26 cellular contexts compared by ENCODE assay signal in the genomic region with DNA sequence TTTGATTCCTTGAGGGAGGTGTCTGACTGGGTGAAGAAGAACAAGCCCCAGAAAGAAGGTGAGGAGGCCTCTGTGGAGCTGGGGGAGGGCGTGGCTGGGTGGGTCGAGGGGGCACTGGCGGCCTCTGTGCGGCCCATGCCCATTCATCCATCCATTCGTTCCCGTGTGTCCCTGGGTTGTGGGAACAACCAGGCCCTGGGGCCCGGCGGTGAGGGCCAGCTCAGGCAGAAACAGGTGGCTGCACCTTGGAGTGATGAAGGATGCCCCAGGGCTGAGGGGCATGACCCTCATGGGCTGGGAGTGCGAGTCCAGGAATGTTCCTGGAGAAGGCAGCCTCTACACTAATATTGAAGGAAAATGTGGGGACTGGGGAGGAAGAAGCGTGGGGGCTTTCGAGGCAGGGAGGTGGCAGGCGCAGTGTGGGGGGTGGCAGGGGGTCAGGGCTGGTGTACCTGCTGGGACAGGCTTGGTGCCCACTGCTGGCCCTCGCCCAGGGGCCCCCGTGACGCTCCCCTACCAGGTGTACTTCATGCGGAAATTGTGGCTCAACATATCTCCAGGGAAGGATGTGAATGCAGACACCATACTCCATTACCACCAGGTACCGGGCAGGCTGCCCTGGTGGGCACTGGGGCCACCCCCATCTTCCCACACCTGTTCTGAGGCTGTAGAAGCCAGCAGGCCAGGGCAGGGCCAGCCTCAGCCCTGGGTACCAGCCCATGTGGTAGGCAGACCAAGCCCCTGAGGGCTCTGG. TPM values are rescaled to one million over a fixed set of nuclear protein-coding genes. Genes with fewer than 3 reads are reported as not detected.
DNase-seq lines count a peak whose midpoint lies in the region; ATAC-seq, FAIRE-seq and TF ChIP-seq lines count a peak whose summit lies in the region.
"Had no signal": no experiment of that assay in that cellular context is flagged by ENCODE, and none has a peak within 500 bp of the region (broad histone marks: within the 10 kb centered on the region; RNA-seq: fewer than 3 reads in every experiment).

No MANE protein-coding gene starts in this region.

- CTCF ChIA-PET in H1 (lab: Charles Lee; ENCODE audit: partially characterized antibody), result interaction anchor here (1.0 to 9.8 kb wide), 2 partner anchors 17 to 44 kb away, joined by 5 to 114 read pairs; no protein-coding TSS in a partner anchor

- H2BK12ac ChIP-seq in H1 (ENCODE audit: low read depth, low read length), result 0 out of 2 replicates have a peak overlapping the region, but pooled peaks have one; percentile 17
- H2BK12ac ChIP-seq in neuronal stem cell (ENCODE audit: low read length), result no peak overlapping the region

- no peak overlapping the region for H4K8ac ChIP-seq in H1 (ENCODE audit: extremely low read depth, insufficient read depth, low read length)
- peak overlapping the region; percentile 17 for H4K8ac ChIP-seq in neuronal stem cell (ENCODE audit: low read depth, low read length)

- no peak overlapping the region for H4K5ac ChIP-seq in H1 (ENCODE audit: insufficient read length, low read depth, low read length)

- no peak overlapping the region for H3K4me3 ChIP-seq in H1 (ENCODE audit: extremely low read depth in 1 of 4, insufficient read depth in 2 of 4, low read depth in 3 of 4, low read length in 4 of 4)
- no peak overlapping the region for H3K4me3 ChIP-seq in neuronal stem cell (ENCODE audit: low read length in 2 of 2)
- no peak overlapping the region for H3K4me3 ChIP-seq in upper lobe of left lung
- H3K4me3 ChIP-seq in MG63, result no peak overlapping the region
- H3K4me3 ChIP-seq: GM12878, HAP-1, ovary had no signal

- H3K79me2 ChIP-seq in H1 (ENCODE audit: control insufficient read depth in 1 of 2, insufficient read depth in 2 of 2, low read length in 2 of 2), result no peaks in the 10 kb centered on the region

- H3K18ac ChIP-seq in H1 (ENCODE audit: extremely low read depth, low read length) (no peak overlapping the region), neuronal stem cell (ENCODE audit: low read length) (peak overlapping the region; percentile 57)

- H3K9me3 ChIP-seq in H1 (ENCODE audit: insufficient read depth in 2 of 2, low read depth in 1 of 2, low read length in 1 of 2), result no peaks in the 10 kb centered on the region
- H3K9me3 ChIP-seq in neuronal stem cell (replicated peaks in 1 of 2; ENCODE audit: control insufficient read depth in 2 of 2, insufficient read depth in 1 of 2, low read depth in 1 of 2, low read length in 2 of 2), result no peaks in the 10 kb centered on the region
- H3K9me3 ChIP-seq in upper lobe of left lung, result no peaks in the 10 kb centered on the region
- H3K9me3 ChIP-seq in MG63, result no peaks in the 10 kb centered on the region
- H3K9me3 ChIP-seq: Caco-2, HAP-1, ovary had no signal

- H3K4ac ChIP-seq in H1 (replicated peaks; ENCODE audit: insufficient read length, low read depth, low read length) (no peak overlapping the region), neuronal stem cell (ENCODE audit: low read length) (no peak overlapping the region)

- no peak for TF ChIP-seq CTCF in H1 (IDR thresholded peaks at IDR 0.05; ENCODE audit: control extremely low read depth in 1 of 3, insufficient read depth in 1 of 3, low read depth in 1 of 3, low read length in 3 of 3)
- TF ChIP-seq CTCF in upper lobe of left lung (IDR thresholded peaks at IDR 0.05), result no peak

- WGBS in H1 (ENCODE audit: extremely low coverage in 1 of 2, insufficient coverage in 1 of 2, insufficient read length in 1 of 2, insufficient replicate concordance in 2 of 2, low coverage in 1 of 2, low lambda C conversion rate in 2 of 2, missing lambda C conversion rate in 1 of 2), 2 experiments, result 91% methylated on average over 16 of the region's 17 CpGs; no CpG with 5 or more reads in 1 of the 2 experiments
- WGBS in neuronal stem cell (ENCODE audit: extremely low coverage in 2 of 2, insufficient read length in 2 of 2, insufficient replicate concordance in 1 of 2), 2 donors, result no CpG with 5 or more reads among the region's 17 CpGs
- 89 to 94% methylated on average over 14 to 17 of the region's 17 CpGs for WGBS in upper lobe of left lung, 2 donors

- no peak overlapping the region for H2BK5ac ChIP-seq in H1 (ENCODE audit: low read depth, low read length)
- H2BK5ac ChIP-seq in neuronal stem cell (ENCODE audit: low read length), result peak overlapping the region; percentile 84

- no peak for TF ChIP-seq POLR2A in H1 (IDR thresholded peaks at IDR 0.05; ENCODE audit: control extremely low read depth in 1 of 2, low read depth in 2 of 2, low read length in 2 of 2)
- TF ChIP-seq POLR2A in upper lobe of left lung (IDR thresholded peaks at IDR 0.05), result no peak

- TF ChIP-seq EP300 in H1 (IDR thresholded peaks at IDR 0.05; ENCODE audit: borderline replicate concordance in 1 of 2, low read depth in 2 of 2, low read length in 2 of 2) (no peak), upper lobe of left lung (IDR thresholded peaks at IDR 0.05) (no peak)

- H3K27ac ChIP-seq in H1 (ENCODE audit: low read depth, low read length) (no peak overlapping the region), neuronal stem cell (replicated peaks; ENCODE audit: low read length) (no peak overlapping the region), upper lobe of left lung (peak overlapping the region; percentile 18 to 93 (median 86))
- H3K27ac ChIP-seq: ovary had no signal

- H2BK15ac ChIP-seq in H1 (ENCODE audit: low read length) (no peak overlapping the region; the same call in 1 of the 2 replicates), neuronal stem cell (ENCODE audit: low read length) (peak overlapping the region; percentile 89)

- H2BK120ac ChIP-seq in H1 (replicated peaks; ENCODE audit: low read depth, low read length) (no peak overlapping the region), neuronal stem cell (ENCODE audit: low read depth, low read length) (peak overlapping the region; percentile 44)

- no peak for FAIRE-seq in H1 (lab: Jason Lieb, UNC)
- FAIRE-seq: A204.1, GM12878 had no signal

- DNase-seq in Right ventricle myocardium superior (peak; percentile 37), cardiac septum (ENCODE audit: low spot score) (no peak), H1 (ENCODE audit: low read depth in 1 of 2, low spot score in 2 of 2) (no peak), neuronal stem cell (ENCODE audit: low spot score) (no peak), upper lobe of left lung (peak in 1 of 2 donors; percentile 78), MG63 (no peak), iPS-NIHi7 (ENCODE audit: extremely low spot score) (no peak)
- no peak for DNase-seq in central memory CD4-positive, alpha-beta T cell
- DNase-seq: activated CD4-positive, alpha-beta T cell treated with anti-CD3 and anti-CD28 coated beads for 4 hours; activated naive CD4-positive, alpha-beta T cell treated with anti-CD3 and anti-CD28 coated beads, Interleukin-2, amount 50 U/mL, for 16 hours; Caco-2; glutamatergic neuron; Karpas-422; kidney glomerular epithelial cell; naive thymus-derived CD8-positive, alpha-beta T cell; NCI-H1048; NCI-H187 treated with DMSO at 0.1 percent for 48 hours; NCI-H526 treated with DMSO at 0.1 percent for 48 hours; ovary; stimulated activated CD4-positive, alpha-beta T cell treated with anti-CD3 and anti-CD28 coated beads, Interleukin-15, amount 100 ng/mL, for 24 hours had no signal

- H3K36me3 ChIP-seq in H1 (ENCODE audit: control insufficient read depth in 2 of 4, insufficient read depth in 4 of 4, low read length in 3 of 4), result no peaks in the 10 kb centered on the region
- no peaks in the 10 kb centered on the region for H3K36me3 ChIP-seq in neuronal stem cell (replicated peaks in 1 of 2; ENCODE audit: control insufficient read depth in 2 of 2, insufficient read depth in 2 of 2, low read length in 2 of 2)
- H3K36me3 ChIP-seq in upper lobe of left lung, result peaks cover 0 to 17% (median 0%) of the 10 kb centered on the region in 4 donors
- H3K36me3 ChIP-seq in MG63, result no peaks in the 10 kb centered on the region
- H3K36me3 ChIP-seq: HAP-1, ovary had no signal

- no peaks in the 10 kb centered on the region for H3K23me2 ChIP-seq in H1 (ENCODE audit: low read depth, low read length)

- H3K4me2 ChIP-seq in H1 (ENCODE audit: insufficient read depth in 1 of 2, low read depth in 2 of 2, low read length in 2 of 2) (no peak overlapping the region), neuronal stem cell (ENCODE audit: insufficient read depth, low read length, poor library complexity, severe bottlenecking) (no peak overlapping the region)

- no peaks in the 10 kb centered on the region for H4K20me1 ChIP-seq in H1 (replicated peaks in 1 of 2; ENCODE audit: control insufficient read depth in 1 of 2, insufficient read depth in 2 of 2, low read length in 2 of 2)

- H3K79me1 ChIP-seq in H1 (ENCODE audit: low read depth, low read length) (no peaks in the 10 kb centered on the region), neuronal stem cell (ENCODE audit: low read depth, low read length) (no peaks in the 10 kb centered on the region)

- no peak overlapping the region; the same call in 1 of the 2 replicates for H2AK5ac ChIP-seq in H1 (ENCODE audit: low read depth, low read length)
- peak overlapping the region; percentile 95 for H2AK5ac ChIP-seq in neuronal stem cell (ENCODE audit: low read depth, low read length)

- POLR2A ChIA-PET in H1 (lab: Charles Lee; ENCODE audit: partially characterized antibody), result no interaction called here

- H3K14ac ChIP-seq in H1 (ENCODE audit: insufficient read length) (no peak overlapping the region), neuronal stem cell (ENCODE audit: low read length) (peak overlapping the region; percentile 21)

- no peak overlapping the region for H2BK20ac ChIP-seq in H1 (ENCODE audit: low read length)

- ATAC-seq in Right ventricle myocardium superior (ENCODE audit: poor library complexity), result no peak
- no peak for ATAC-seq in upper lobe of left lung (ENCODE audit: low FRiP score in 2 of 2)
- ATAC-seq: GM12878; naive thymus-derived CD8-positive, alpha-beta T cell; sciatic nerve had no signal

- H3K23ac ChIP-seq in H1 (ENCODE audit: insufficient read length), result no peak overlapping the region
- H3K23ac ChIP-seq in neuronal stem cell (ENCODE audit: low read depth, low read length, poor library complexity), result peak overlapping the region; percentile 2

- H3K9ac ChIP-seq in H1 (replicated peaks in 1 of 4; ENCODE audit: extremely low read depth in 1 of 4, low read depth in 3 of 4, low read length in 3 of 4) (no peak overlapping the region), neuronal stem cell (ENCODE audit: low read depth, low read length, poor library complexity) (peak overlapping the region; percentile 44)

- no peak overlapping the region for H4K91ac ChIP-seq in H1 (replicated peaks; ENCODE audit: insufficient read length, low read length)
- H4K91ac ChIP-seq in neuronal stem cell (ENCODE audit: low read depth, low read length, poor library complexity), result no peak overlapping the region

- H3K4me1 ChIP-seq in H1 (replicated peaks in 1 of 4; ENCODE audit: control insufficient read depth in 3 of 4, insufficient read depth in 4 of 4, low read length in 3 of 4) (peaks cover 0 to 19% (median 7%) of the 10 kb centered on the region in 4 experiments; a peak in 6 of 7 replicates), neuronal stem cell (ENCODE audit: control insufficient read depth in 2 of 2, insufficient read depth in 1 of 2, low read depth in 1 of 2, low read length in 2 of 2) (peaks cover 7 to 16% of the 10 kb centered on the region in 2 donors), upper lobe of left lung (peaks cover 49 to 92% (median 72%) of the 10 kb centered on the region in 4 donors)
- H3K4me1 ChIP-seq: HAP-1 had no signal

- H3K56ac ChIP-seq in H1 (replicated peaks; ENCODE audit: insufficient read length, low read depth, low read length), result no peak overlapping the region

- H2AFZ ChIP-seq in H1 (ENCODE audit: low read length), result no peak overlapping the region
- H2AFZ ChIP-seq in neuronal stem cell (ENCODE audit: low read length), result no peak overlapping the region

- no peak for TF ChIP-seq RAD21 in H1 (IDR thresholded peaks at IDR 0.05 in 1 of 2, conservative IDR thresholded peaks at IDR 0.05 in 1 of 2; ENCODE audit: low read depth in 2 of 2, low read length in 2 of 2)

- H3K27me3 ChIP-seq in H1 (replicated peaks in 1 of 4; ENCODE audit: control insufficient read depth in 3 of 4, extremely low read depth in 1 of 4, insufficient read depth in 3 of 4, low read length in 3 of 4), result no peaks in the 10 kb centered on the region
- H3K27me3 ChIP-seq in neuronal stem cell (ENCODE audit: control insufficient read depth in 3 of 3, insufficient read depth in 3 of 3, low read depth in 1 of 3, low read length in 3 of 3), result no peaks in the 10 kb centered on the region
- H3K27me3 ChIP-seq in upper lobe of left lung, result no peaks in the 10 kb centered on the region
- no peaks in the 10 kb centered on the region for H3K27me3 ChIP-seq in MG63
- H3K27me3 ChIP-seq: ovary had no signal

- intact Hi-C loops in Right ventricle myocardium superior (cut with DNase I) (loop anchor here (5.0 kb wide), 1 partner anchor 42 kb away; a partner anchor contains a TSS), cardiac septum (cut with DNase I) (no loop called here)

RNA-seq across cellular contexts. Expression of a gene that starts 11.2 kb away (rescaled TPM):
- total RNA-seq in Right ventricle myocardium superior, result not detected
- 0.19 TPM for total RNA-seq in cardiac septum
- total RNA-seq in H1 (2021; fragmentation: NEBNext Ultra II Directional; extraction: Animal tissue kit (Norgen Biotek cat#: 25700)), result not detected in 2 replicates
- polyA plus RNA-seq in H1 (2011; rRNA removed), result 0.03 TPM in 2 replicates
- not detected for polyA plus RNA-seq in H1 (2011; cell fraction: cytosol; rRNA removed)
- polyA plus RNA-seq in H1 (2011; cell fraction: nucleus; rRNA removed), result 0.13 TPM
- polyA plus RNA-seq in H1 (2012, experiment 1 of 2), result 0.14 to 0.90 TPM (median 0.59 TPM) in 3 of 4 replicates, not detected in the other
- 0.09 TPM for polyA plus RNA-seq in H1 (2012, experiment 2 of 2)
- not detected for polyA plus RNA-seq in H1 (2013, experiment 1 of 2)
- polyA plus RNA-seq in H1 (2013, experiment 2 of 2), result not detected
- polyA minus RNA-seq in H1 (2011; rRNA and poly(A)+ RNA removed), result not detected in 2 replicates
- not detected for polyA minus RNA-seq in H1 (2011; cell fraction: cytosol; rRNA and poly(A)+ RNA removed)
- polyA minus RNA-seq in H1 (2011; cell fraction: nucleus; rRNA and poly(A)+ RNA removed), result not detected
- polyA plus RNA-seq in neuronal stem cell (2013, experiment 1 of 2), result 0.06 TPM
- 0.04 TPM for polyA plus RNA-seq in neuronal stem cell (2013, experiment 2 of 2)
- total RNA-seq in upper lobe of left lung, result under 1 TPM in 3 of 6 donors, not detected in 3; 0.17 to 0.46 (median 0.24) TPM
- not detected in 2 replicates for total RNA-seq in MG63 (2014; rRNA removed; shearing (Covaris generic); ENCODE audit: low replicate concordance)
- total RNA-seq: Caco-2; dermis microvascular lymphatic vessel endothelial cell; GM12878; mesenteric fat pad; naive thymus-derived CD8-positive, alpha-beta T cell; ovary had no signal
- polyA plus RNA-seq: GM12878; naive thymus-derived CD8-positive, alpha-beta T cell had no signal

RNA-seq across cellular contexts. Expression of a gene that starts 40.5 kb away (rescaled TPM):
- total RNA-seq in Right ventricle myocardium superior (237 TPM), cardiac septum (207 TPM), upper lobe of left lung (100 to 1,000 TPM in 4 of 6 donors, 10 to 100 TPM in 2; 33.6 to 169 (median 109) TPM)
- 4.8 and 4.9 TPM in 2 replicates for total RNA-seq in H1 (2021; fragmentation: NEBNext Ultra II Directional; extraction: Animal tissue kit (Norgen Biotek cat#: 25700))
- polyA plus RNA-seq in H1 (2011; rRNA removed), result 3.3 and 5.1 TPM in 2 replicates
- polyA plus RNA-seq in H1 (2011; cell fraction: cytosol; rRNA removed), result 2.4 TPM
- 5.6 TPM for polyA plus RNA-seq in H1 (2011; cell fraction: nucleus; rRNA removed)
- polyA plus RNA-seq in H1 (2012, experiment 1 of 2), result 2.7 to 3.7 TPM (median 3.6 TPM) in 4 replicates
- 5.1 TPM for polyA plus RNA-seq in H1 (2012, experiment 2 of 2)
- polyA plus RNA-seq in H1 (2013, experiment 1 of 2), result 3.6 TPM
- polyA plus RNA-seq in H1 (2013, experiment 2 of 2), result 3.8 TPM
- polyA minus RNA-seq in H1 (2011; rRNA and poly(A)+ RNA removed), result 0.90 and 1.2 TPM in 2 replicates
- 1.5 TPM for polyA minus RNA-seq in H1 (2011; cell fraction: cytosol; rRNA and poly(A)+ RNA removed)
- polyA minus RNA-seq in H1 (2011; cell fraction: nucleus; rRNA and poly(A)+ RNA removed), result 2.3 TPM
- 2.1 TPM for polyA plus RNA-seq in neuronal stem cell (2013, experiment 1 of 2)
- polyA plus RNA-seq in neuronal stem cell (2013, experiment 2 of 2), result 1.6 TPM
- 0.53 and 2.3 TPM in 2 replicates for total RNA-seq in MG63 (2014; rRNA removed; shearing (Covaris generic); ENCODE audit: low replicate concordance)

Comparison
In these comparisons a context has a peak if more than half of its experiments do, and no peak if none do; other contexts are left out.
1. H3K27ac ChIP-seq: peak in upper lobe of left lung (4 of 4); none in H1 (single experiment) and neuronal stem cell (single experiment).